ENCODE assay signal across 13 cellular contexts in the genomic region with DNA sequence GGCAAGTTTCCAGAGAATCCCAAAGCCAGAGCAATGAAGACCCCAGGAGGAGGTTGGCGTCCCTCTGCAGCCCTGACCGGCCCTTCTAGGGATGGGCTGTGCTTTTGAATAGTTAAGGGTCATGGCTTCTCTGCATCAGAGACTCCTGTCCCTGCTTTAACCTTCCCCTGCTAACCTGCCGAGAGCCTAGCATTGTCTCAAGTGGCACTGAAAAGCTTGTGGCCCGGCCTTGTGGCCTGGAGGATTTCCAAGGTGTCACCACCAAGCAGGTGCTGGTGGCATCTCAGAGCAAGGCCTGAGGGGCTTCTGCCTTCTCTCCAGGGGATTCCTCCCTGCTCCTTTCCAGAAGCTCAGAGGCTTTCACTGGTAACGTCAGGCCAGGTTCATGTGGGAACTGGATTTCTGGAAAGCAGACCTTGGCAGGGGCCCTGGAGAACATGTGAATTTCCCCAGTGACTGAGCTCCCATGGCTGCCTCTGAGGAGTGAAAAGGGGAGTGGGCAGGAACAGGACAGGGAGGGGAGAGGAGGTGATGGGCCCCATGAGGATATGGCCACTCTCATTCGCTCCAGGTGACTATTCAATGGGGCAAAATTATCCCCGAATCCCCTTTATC.
"Had no signal": no experiment of that assay in that cellular context is flagged by ENCODE, and none has a peak within 500 bp of the region (broad histone marks: within the 10 kb centered on the region; RNA-seq: fewer than 3 reads in every experiment).

No MANE protein-coding gene starts in this region.

- ATAC-seq: foreskin keratinocyte had no signal

- H3K4me1 ChIP-seq: foreskin keratinocyte, stomach had no signal

- H3K27ac ChIP-seq: dorsolateral prefrontal cortex, foreskin keratinocyte, ovary, SK-N-MC, stomach had no signal

- H3K4me3 Mint-ChIP-seq: activated naive CD8-positive, alpha-beta T cell treated with anti-CD3 and anti-CD28 coated beads for 36 hours; neural crest cell had no signal

- H3K36me3 Mint-ChIP-seq: activated naive CD8-positive, alpha-beta T cell treated with anti-CD3 and anti-CD28 coated beads for 36 hours had no signal

- H3K9me3 Mint-ChIP-seq: activated naive CD8-positive, alpha-beta T cell treated with anti-CD3 and anti-CD28 coated beads for 36 hours; neural crest cell had no signal

- DNase-seq: activated CD4-positive, alpha-beta T cell treated with anti-CD3 and anti-CD28 coated beads for 48 hours; activated gamma-delta T cell treated with Interleukin-2 at 50 U/mL for 16 hours; activated naive CD8-positive, alpha-beta T cell treated with anti-CD3 and anti-CD28 coated beads for 36 hours; activated T-cell treated with anti-CD3 and anti-CD28 coated beads, Interleukin-2, amount 50 U/mL, for 48 hours; dorsolateral prefrontal cortex; foreskin keratinocyte; mammary epithelial cell; ovary; stimulated activated CD4-positive, alpha-beta T cell treated with anti-CD3 and anti-CD28 coated beads, Interleukin-15, amount 100 ng/mL, for 24 hours; stimulated activated CD4-positive, alpha-beta T cell treated with anti-CD3 and anti-CD28 coated beads, Interleukin-4, amount 100 ng/mL, for 24 hours; stomach had no signal

- H3K4me3 ChIP-seq: dorsolateral prefrontal cortex, ovary, SK-N-MC, stomach had no signal

- H3K4me1 Mint-ChIP-seq: activated naive CD8-positive, alpha-beta T cell treated with anti-CD3 and anti-CD28 coated beads for 36 hours; neural crest cell had no signal

- H3K9me3 ChIP-seq: ovary, stomach had no signal

- H3K27me3 ChIP-seq: foreskin keratinocyte, ovary had no signal

- H3K36me3 ChIP-seq: ovary, stomach had no signal

- H3K27ac Mint-ChIP-seq: activated naive CD8-positive, alpha-beta T cell treated with anti-CD3 and anti-CD28 coated beads for 36 hours had no signal
